ENCODE assay signal across 8 cellular contexts in genomic region chr7:130904031-130904757, GRCh38.
A peak's percentile ranks its signal among the peaks of the same experiment; 100 is the strongest.
DNase-seq lines count a peak whose midpoint lies in the region; ATAC-seq and TF ChIP-seq lines count a peak whose summit lies in the region.

No MANE protein-coding gene starts in this region.

- peak; percentile 94 for DNase-seq in GM04503 (ENCODE audit: low read depth)
- DNase-seq in fibroblast of gingiva (ENCODE audit: low read depth), result peak; percentile 83
- DNase-seq in renal cortical epithelial cell (ENCODE audit: low read depth), result peak; percentile 99
- no peak for DNase-seq in DMS153 (lab: John Stamatoyannopoulos, UW)
- DNase-seq in DMS79 treated with DMSO at 0.1 percent for 48 hours (lab: John Stamatoyannopoulos, UW), result no peak
- no peak for DNase-seq in NCI-H345 treated with DMSO at 0.1 percent for 48 hours (lab: John Stamatoyannopoulos, UW; ENCODE audit: unreplicated experiment)
- no peak for DNase-seq in NCI-H446 (lab: John Stamatoyannopoulos, UW)

- peak; percentile 67 for ATAC-seq in SK-N-SH treated with all-trans-retinoic acid at 6 μM for 48 hours

TF ChIP-seq in SK-N-SH treated with all-trans-retinoic acid at 6 μM for 48 hours, 23 proteins besides CTCF, POLR2A, EP300 and RAD21:
- no peak for TF ChIP-seq TSHZ2 (CRISPR knock-in tag; IDR thresholded peaks at IDR 0.05)
- no peak for TF ChIP-seq ZFP3 (CRISPR knock-in tag; IDR thresholded peaks at IDR 0.05)
- TF ChIP-seq TOX (CRISPR knock-in tag; IDR thresholded peaks at IDR 0.05; ENCODE audit: borderline replicate concordance), result 0 out of 2 replicates have a peak, but pooled peaks have one; percentile 47
- peak; percentile 68; the same call in 1 of the 2 replicates for TF ChIP-seq CREB5 (CRISPR knock-in tag; IDR thresholded peaks at IDR 0.05; ENCODE audit: low read depth)
- no peak for TF ChIP-seq POU6F1 (CRISPR knock-in tag; IDR thresholded peaks at IDR 0.05; ENCODE audit: borderline replicate concordance, low read depth)
- TF ChIP-seq ESRRG (CRISPR knock-in tag; IDR thresholded peaks at IDR 0.05), result no peak
- peak; percentile 85 for TF ChIP-seq ISL1 (CRISPR knock-in tag; IDR thresholded peaks at IDR 0.05)

Comparison
In these comparisons a context has a peak if more than half of its experiments do, and no peak if none do; other contexts are left out.
1. DNase-seq: peak in GM04503 (single experiment), fibroblast of gingiva (single experiment) and renal cortical epithelial cell (single experiment); none in DMS153 (single experiment), DMS79 treated with DMSO at 0.1 percent for 48 hours (single experiment), NCI-H345 treated with DMSO at 0.1 percent for 48 hours (single experiment) and NCI-H446 (0 of 2).